Comparison of ENCODE assay signal across 27 cellular contexts in genomic region chr1:224900062-224900461, GRCh38.
"Had no signal": no experiment of that assay in that cellular context is flagged by ENCODE, and none has a peak within 500 bp of the region (broad histone marks: within the 10 kb centered on the region; RNA-seq: fewer than 3 reads in every experiment).

No MANE protein-coding gene starts in this region.

- H3K9ac ChIP-seq: neural progenitor cell, parathyroid adenoma had no signal

- H2AFZ ChIP-seq: neural progenitor cell, parathyroid adenoma had no signal

- H3K79me2 ChIP-seq: parathyroid adenoma had no signal

- FAIRE-seq: small intestine, urothelium cell line had no signal

- H3K4me1 ChIP-seq: neural progenitor cell, parathyroid adenoma, prostate gland, right lobe of liver, stomach, thyroid gland, tibial nerve, upper lobe of left lung, vagina had no signal

- H3K27ac ChIP-seq: neural progenitor cell, ovary, parathyroid adenoma, prostate gland, right lobe of liver, sigmoid colon, stomach, thoracic aorta, thyroid gland, tibial nerve, upper lobe of left lung, vagina had no signal

- DNase-seq: natural killer cell; occipital lobe; ovary; posterior cingulate gyrus; retina; right cardiac atrium; right lobe of liver; sigmoid colon; small intestine; stimulated activated CD4-positive, alpha-beta T cell treated with anti-CD3 and anti-CD28 coated beads, Interleukin-15, amount 100 ng/mL, for 24 hours; stimulated activated CD4-positive, alpha-beta T cell treated with anti-CD3 and anti-CD28 coated beads, Interleukin-2, amount 100 ng/mL, for 24 hours; stimulated activated CD4-positive, alpha-beta T cell treated with anti-CD3 and anti-CD28 coated beads, Interleukin-2, amount 100 ng/mL, for 48 hours; stimulated activated CD4-positive, alpha-beta T cell treated with anti-CD3 and anti-CD28 coated beads, Interleukin-4, amount 100 ng/mL, for 24 hours; stimulated activated naive B cell treated with anti-CD40 and anti-IgM and Interleukin-4, amounts not matched to agents 10 μg/mL and 1 μg/mL and 100 μg/mL, for 72 hours; stimulated activated naive CD4-positive, alpha-beta T cell treated with Interleukin-2 at 50 U/mL for 16 hours; stomach; thyroid gland; trophoblast cell; upper lobe of left lung had no signal

- H3K27me3 ChIP-seq: neural progenitor cell, ovary, right lobe of liver, sigmoid colon, stomach, thyroid gland, tibial nerve, upper lobe of left lung, vagina had no signal

- H3K9me3 ChIP-seq: ovary, prostate gland, right lobe of liver, thoracic aorta, thyroid gland, tibial nerve, vagina had no signal

- H3K4me2 ChIP-seq: neural progenitor cell had no signal

- ATAC-seq: natural killer cell; right cardiac atrium; right lobe of liver; stimulated activated effector memory CD8-positive, alpha-beta T cell treated with anti-CD3 and anti-CD28 coated beads, Interleukin-12 subunit alpha, Interleukin-12 subunit beta, amount 100 ng/mL, for 72 hours; stimulated activated naive B cell treated with anti-CD40 and anti-IgM and Interleukin-4, amounts not matched to agents 10 μg/mL and 1 μg/mL and 100 μg/mL, for 72 hours had no signal

- H3K36me3 ChIP-seq: neural progenitor cell, ovary, prostate gland, right lobe of liver, sigmoid colon, stomach, thoracic aorta, thyroid gland, tibial nerve, upper lobe of left lung, vagina had no signal

- H3K4me3 ChIP-seq: neural progenitor cell, ovary, prostate gland, right lobe of liver, sigmoid colon, stomach, thoracic aorta, thyroid gland, tibial nerve, upper lobe of left lung, vagina had no signal
